ENCODE assay signal across 9 cellular contexts in genomic region chr19:49589391-49589790, GRCh38. TPM values are rescaled to one million over a fixed set of nuclear protein-coding genes. Genes with fewer than 3 reads are reported as not detected.
A peak's percentile ranks its signal among the peaks of the same experiment; 100 is the strongest.
DNase-seq lines count a peak whose midpoint lies in the region; ATAC-seq, FAIRE-seq and TF ChIP-seq lines count a peak whose summit lies in the region.
"Had no signal": no experiment of that assay in that cellular context is flagged by ENCODE, and none has a peak within 500 bp of the region (broad histone marks: within the 10 kb centered on the region; RNA-seq: fewer than 3 reads in every experiment).

No MANE protein-coding gene starts in this region.

- CTCF ChIA-PET in HepG2 (lab: Yijun Ruan, JAX; ENCODE audit: low intra/inter-chr PET ratio, low total read pairs), result no interaction called here
- CTCF ChIA-PET in naive thymus-derived CD4-positive, alpha-beta T cell (lab: Charles Lee), result interaction anchor here (0.6 to 0.7 kb wide), 2 partner anchors 9 to 72 kb away, joined by 3 to 4 read pairs; partner anchors contain the start of gene NOSIP

- H3K9ac ChIP-seq in HepG2 (ENCODE audit: insufficient read depth, low read depth, low read length) (0 out of 2 replicates have a peak overlapping the region, but pooled peaks have one; percentile 49), astrocyte (ENCODE audit: low read length) (no peak overlapping the region)

- in situ Hi-C loops in HepG2 (cut with HindIII; ENCODE audit: extremely low pct_ligation_motif_present, low pct_unique_long_range_greater_than_20kb), result no loop called here

- H2AFZ ChIP-seq in HepG2 (ENCODE audit: low read length), result peak overlapping the region; percentile 80
- no peak overlapping the region for H2AFZ ChIP-seq in astrocyte (ENCODE audit: low read depth, low read length)

- TF ChIP-seq POLR2A in HepG2 (IDR thresholded peaks at IDR 0.05; ENCODE audit: insufficient read depth in 1 of 2, low read depth in 2 of 2, low read length in 2 of 2), result no peak
- no peak for TF ChIP-seq POLR2A in right lobe of liver (IDR thresholded peaks at IDR 0.05)
- TF ChIP-seq POLR2A in GM12892 (IDR thresholded peaks at IDR 0.05; ENCODE audit: low read depth, low read length), result no peak

- peak overlapping the region; percentile 49 for H3K27ac ChIP-seq in HepG2 (ENCODE audit: extremely low read length, insufficient read depth, low read length)
- H3K27ac ChIP-seq in right lobe of liver, result peak overlapping the region in 1 of 3 donors; percentile 39
- H3K27ac ChIP-seq in astrocyte (ENCODE audit: low read depth, low read length), result no peak overlapping the region
- H3K27ac ChIP-seq in naive thymus-derived CD4-positive, alpha-beta T cell (ENCODE audit: low read depth, low read length), result peak overlapping the region; percentile 86

- H3K4me2 ChIP-seq in HepG2 (ENCODE audit: low read depth, low read length), result peak overlapping the region; percentile 87
- H3K4me2 ChIP-seq in astrocyte (ENCODE audit: low read length), result no peak overlapping the region

- no TSS peak for BruUV-seq in HepG2 (replicated peaks; lab: Mats Ljungman, UMichigan)

- no peak for TF ChIP-seq CTCF in HepG2 (CRISPR knock-in tag; IDR thresholded peaks at IDR 0.05)
- TF ChIP-seq CTCF in right lobe of liver (IDR thresholded peaks at IDR 0.05), result no peak
- no peak for TF ChIP-seq CTCF in astrocyte (IDR thresholded peaks at IDR 0.05; ENCODE audit: insufficient read depth, low read depth, low read length)

- H3K4me3 Mint-ChIP-seq in astrocyte (ENCODE audit: unreplicated experiment), result peak overlapping the region; percentile 54
- peak overlapping the region in 6 of 10 donors; percentile 30 to 93 (median 56) for H3K4me3 Mint-ChIP-seq in naive thymus-derived CD4-positive, alpha-beta T cell

- TF ChIP-seq EP300 in HepG2 (IDR thresholded peaks at IDR 0.05; ENCODE audit: low read depth in 2 of 2, low read length in 2 of 2) (no peak), HepG2 (CRISPR knock-in tag; IDR thresholded peaks at IDR 0.05; ENCODE audit: borderline replicate concordance) (no peak)

- DNase-seq in HepG2 (ENCODE audit: low spot score) (no peak), right lobe of liver (no peak), astrocyte (ENCODE audit: low read depth) (no peak), GOT3 (lab: John Stamatoyannopoulos, UW) (no peak), superior temporal gyrus (ENCODE audit: extremely low spot score) (no peak), dermis blood vessel endothelial cell (no peak), GM12892 (ENCODE audit: insufficient read length) (no peak)
- DNase-seq in naive thymus-derived CD4-positive, alpha-beta T cell, result peak in 2 of 9 donors; percentile 40 to 41

- H4K20me1 ChIP-seq in HepG2 (ENCODE audit: insufficient read depth, low read length) (0 out of 2 replicates have a peak, but pooled peaks cover 5% of the 10 kb centered on the region), astrocyte (ENCODE audit: insufficient read depth, low read length) (peaks cover 22% of the 10 kb centered on the region)

- ATAC-seq in HepG2 (no peak; the same call in 2 of the 3 replicates), right lobe of liver (no peak)
- ATAC-seq in naive thymus-derived CD4-positive, alpha-beta T cell, result no peak

- peaks cover 2% of the 10 kb centered on the region for H3K4me1 Mint-ChIP-seq in astrocyte (ENCODE audit: low read depth, unreplicated experiment)
- H3K4me1 Mint-ChIP-seq in naive thymus-derived CD4-positive, alpha-beta T cell, result peaks cover 25 to 38% (median 31%) of the 10 kb centered on the region in 7 donors

- H3K79me2 ChIP-seq in HepG2 (ENCODE audit: insufficient read depth, low read length), result peaks cover 15% of the 10 kb centered on the region
- H3K79me2 ChIP-seq in astrocyte (ENCODE audit: insufficient read depth, low read length), result peaks cover 29% of the 10 kb centered on the region

- FAIRE-seq in HepG2 (lab: Jason Lieb, UNC), result no peak
- no peak for FAIRE-seq in astrocyte (lab: Jason Lieb, UNC)
- FAIRE-seq in GM12892 (lab: Jason Lieb, UNC), result no peak

- H3K9me3 Mint-ChIP-seq in astrocyte (ENCODE audit: unreplicated experiment), result no peaks in the 10 kb centered on the region
- H3K9me3 Mint-ChIP-seq in naive thymus-derived CD4-positive, alpha-beta T cell, result no peaks in the 10 kb centered on the region

- no peaks in the 10 kb centered on the region for H3K36me3 Mint-ChIP-seq in astrocyte (ENCODE audit: low read depth, unreplicated experiment)
- H3K36me3 Mint-ChIP-seq in naive thymus-derived CD4-positive, alpha-beta T cell, result peaks cover 0 to 18% (median 7%) of the 10 kb centered on the region in 5 donors

- 22% methylated on average over 5 of the region's 5 CpGs for WGBS in HepG2 (ENCODE audit: low lambda C conversion rate)
- 72% methylated on average over 4 of the region's 5 CpGs for WGBS in right lobe of liver (ENCODE audit: insufficient coverage, low coverage, low lambda C conversion rate, missing lambda C conversion rate)

- POLR2A ChIA-PET in HepG2 (lab: Yijun Ruan, JAX), result interaction anchor here (1.4 to 4.2 kb wide), 6 partner anchors 9 to 101 kb away, joined by 4 to 58 read pairs (median 10); partner anchors contain the start of genes NOSIP, PRMT1, PRRG2 and RRAS
- POLR2A ChIA-PET in naive thymus-derived CD4-positive, alpha-beta T cell (lab: Charles Lee), result interaction anchor here (1.0 to 4.5 kb wide), 7 partner anchors 10 to 1257 kb away, joined by 3 to 82 read pairs (median 15); partner anchors contain the start of genes NOSIP, PRRG2, RPL13A and RPS11

- H3K4me3 ChIP-seq in HepG2 (replicated peaks in 1 of 3; ENCODE audit: insufficient read depth in 1 of 3, low read depth in 2 of 3, low read length in 3 of 3) (peak overlapping the region in 1 of 3 experiments; percentile 62; a peak in 2 of 6 replicates), right lobe of liver (peak overlapping the region in 1 of 3 donors; percentile 77), astrocyte (ENCODE audit: insufficient read depth, low read depth, low read length) (no peak overlapping the region)
- no peak overlapping the region for H3K4me3 ChIP-seq in naive thymus-derived CD4-positive, alpha-beta T cell (ENCODE audit: low read length)

- H3K4me1 ChIP-seq in HepG2 (ENCODE audit: insufficient read depth, low read length), result peaks cover 34% of the 10 kb centered on the region
- H3K4me1 ChIP-seq in right lobe of liver, result peaks cover 0 to 4% (median 0%) of the 10 kb centered on the region in 4 donors
- peaks cover 20% of the 10 kb centered on the region for H3K4me1 ChIP-seq in astrocyte (ENCODE audit: insufficient read depth, low read length)
- H3K4me1 ChIP-seq in naive thymus-derived CD4-positive, alpha-beta T cell (ENCODE audit: control insufficient read depth in 2 of 2, insufficient read depth in 2 of 2, low read length in 2 of 2), result peaks cover 14 to 18% of the 10 kb centered on the region in 2 donors
- H3K4me1 ChIP-seq: SJCRH30 had no signal

- no peaks in the 10 kb centered on the region for H3K27me3 Mint-ChIP-seq in astrocyte (ENCODE audit: low read depth, unreplicated experiment)
- H3K27me3 Mint-ChIP-seq in naive thymus-derived CD4-positive, alpha-beta T cell, result peaks cover 0 to 12% (median 0%) of the 10 kb centered on the region in 5 donors

- peaks cover 0 to 9% of the 10 kb centered on the region in 2 experiments; a peak in 3 of 5 replicates for H3K36me3 ChIP-seq in HepG2 (replicated peaks in 1 of 2; ENCODE audit: control insufficient read depth in 1 of 2, insufficient read depth in 2 of 2, low read length in 2 of 2)
- peaks cover 0 to 3% (median 1%) of the 10 kb centered on the region in 4 donors for H3K36me3 ChIP-seq in right lobe of liver
- H3K36me3 ChIP-seq in astrocyte (ENCODE audit: insufficient read depth, low read length), result peaks cover 8% of the 10 kb centered on the region
- H3K36me3 ChIP-seq in naive thymus-derived CD4-positive, alpha-beta T cell (ENCODE audit: control insufficient read depth in 2 of 3, insufficient read depth in 3 of 3, low read length in 3 of 3), result peaks cover 3 to 20% (median 8%) of the 10 kb centered on the region in 3 experiments

- H3K27me3 ChIP-seq in HepG2 (ENCODE audit: control insufficient read depth in 1 of 2, insufficient read depth in 2 of 2, low read length in 2 of 2) (no peaks in the 10 kb centered on the region; a peak in 1 of 5 replicates), right lobe of liver (no peaks in the 10 kb centered on the region), astrocyte (ENCODE audit: insufficient read depth, low read length) (no peaks in the 10 kb centered on the region)
- no peaks in the 10 kb centered on the region for H3K27me3 ChIP-seq in naive thymus-derived CD4-positive, alpha-beta T cell (ENCODE audit: control insufficient read depth in 2 of 2, insufficient read depth in 2 of 2, low read length in 2 of 2)
- H3K27me3 ChIP-seq: SJCRH30 had no signal

- intact Hi-C loops in HepG2 (cut with micrococcal nuclease; ENCODE audit: unreplicated experiment) (no loop called here), right lobe of liver (cut with DNase I) (no loop called here)
- intact Hi-C loops in naive thymus-derived CD4-positive, alpha-beta T cell (cut with micrococcal nuclease), result no loop called here

- TF ChIP-seq RAD21 in HepG2 (CRISPR knock-in tag; IDR thresholded peaks at IDR 0.05), result no peak

- peak overlapping the region; percentile 38 for H3K27ac Mint-ChIP-seq in astrocyte (ENCODE audit: unreplicated experiment)
- H3K27ac Mint-ChIP-seq in naive thymus-derived CD4-positive, alpha-beta T cell, result peak overlapping the region in 8 of 9 donors; percentile 76 to 98 (median 92)

- no peaks in the 10 kb centered on the region for H3K9me3 ChIP-seq in HepG2 (ENCODE audit: low read length)
- no peaks in the 10 kb centered on the region for H3K9me3 ChIP-seq in right lobe of liver
- H3K9me3 ChIP-seq in astrocyte (ENCODE audit: insufficient read depth, low read depth, low read length), result no peaks in the 10 kb centered on the region
- no peaks in the 10 kb centered on the region for H3K9me3 ChIP-seq in naive thymus-derived CD4-positive, alpha-beta T cell (ENCODE audit: control insufficient read depth in 2 of 3, low read length in 3 of 3)
- H3K9me3 ChIP-seq: SJCRH30 had no signal

RNA-seq across cellular contexts. Expression of gene PRR12, which starts 1.6 kb away (rescaled TPM):
- total RNA-seq in HepG2 (2016; rRNA removed; fragmentation: Illumina TruSeq; extraction: Trizol) (1.5 and 1.6 TPM in 2 replicates), right lobe of liver (1 to 10 TPM; 4.0 to 8.5 (median 5.5) TPM), astrocyte (29.7 and 29.9 TPM in 2 replicates), dermis blood vessel endothelial cell (2.4 and 4.8 TPM in 2 replicates)
- total RNA-seq in HepG2 (2016; cell fraction: cytosol; rRNA removed; fragmentation: Illumina TruSeq; extraction: Trizol; ENCODE audit: low read depth), result 1.2 TPM in 2 replicates
- total RNA-seq in HepG2 (2016; cell fraction: insoluble cytoplasmic fraction; rRNA removed; fragmentation: Illumina TruSeq; extraction: Trizol), result 1.2 and 1.4 TPM in 2 replicates
- total RNA-seq in HepG2 (2016; cell fraction: membrane; rRNA removed; fragmentation: Illumina TruSeq; extraction: Trizol), result 1.8 and 1.9 TPM in 2 replicates
- 2.2 and 3.7 TPM in 2 replicates for total RNA-seq in HepG2 (2016; cell fraction: nucleus; rRNA removed; fragmentation: Illumina TruSeq; extraction: Trizol)
- polyA plus RNA-seq in HepG2 (2011; rRNA removed), result 0.62 and 0.74 TPM in 2 replicates
- polyA plus RNA-seq in HepG2 (2011; cell fraction: cytosol; rRNA removed), result 0.22 and 0.24 TPM in 2 replicates
- polyA plus RNA-seq in HepG2 (2011; cell fraction: nucleus; rRNA removed), result 3.3 and 4.2 TPM in 2 replicates
- polyA plus RNA-seq in HepG2 (2012), result 5.1 and 5.6 TPM in 2 replicates
- polyA plus RNA-seq in HepG2 (2016; cell fraction: cytosol; fragmentation: Illumina TruSeq; extraction: Trizol; ENCODE audit: low read depth), result 0.41 and 0.69 TPM in 2 replicates
- 4.8 and 6.1 TPM in 2 replicates for polyA plus RNA-seq in HepG2 (2016; cell fraction: insoluble cytoplasmic fraction; fragmentation: Illumina TruSeq; extraction: Trizol; ENCODE audit: low read depth)
- polyA plus RNA-seq in HepG2 (2016; cell fraction: membrane; fragmentation: Illumina TruSeq; extraction: Trizol; ENCODE audit: low read depth), result 0.89 and 1.1 TPM in 2 replicates
- polyA plus RNA-seq in HepG2 (2016; cell fraction: nucleus; fragmentation: Illumina TruSeq; extraction: Trizol; ENCODE audit: insufficient read depth, low read depth), result 11.5 and 11.7 TPM in 2 replicates
- 0.98 and 1.4 TPM in 2 replicates for polyA minus RNA-seq in HepG2 (2011; rRNA and poly(A)+ RNA removed; ENCODE audit: low replicate concordance)
- polyA minus RNA-seq in HepG2 (2011; cell fraction: cytosol; rRNA and poly(A)+ RNA removed), result 1.8 and 2.5 TPM in 2 replicates
- polyA minus RNA-seq in HepG2 (2011; cell fraction: nucleus; rRNA and poly(A)+ RNA removed), result 1.5 and 1.8 TPM in 2 replicates
- total RNA-seq in naive thymus-derived CD4-positive, alpha-beta T cell, result 10 to 100 TPM; 45.6 to 69.4 (median 60.0) TPM
- polyA plus RNA-seq in naive thymus-derived CD4-positive, alpha-beta T cell, result under 1 TPM; 0.25 to 0.74 TPM
- polyA plus RNA-seq in GM12892 (2012; ENCODE audit: missing spikeins), result 2.0 TPM

RNA-seq across cellular contexts. Expression of gene PRRG2, which starts 8.3 kb away (rescaled TPM):
- 0.51 and 0.82 TPM in 2 replicates for total RNA-seq in HepG2 (2016; rRNA removed; fragmentation: Illumina TruSeq; extraction: Trizol)
- 1.1 and 1.6 TPM in 2 replicates for total RNA-seq in HepG2 (2016; cell fraction: cytosol; rRNA removed; fragmentation: Illumina TruSeq; extraction: Trizol; ENCODE audit: low read depth)
- total RNA-seq in HepG2 (2016; cell fraction: insoluble cytoplasmic fraction; rRNA removed; fragmentation: Illumina TruSeq; extraction: Trizol), result 0.43 and 0.97 TPM in 2 replicates
- 0.56 and 0.79 TPM in 2 replicates for total RNA-seq in HepG2 (2016; cell fraction: membrane; rRNA removed; fragmentation: Illumina TruSeq; extraction: Trizol)
- total RNA-seq in HepG2 (2016; cell fraction: nucleus; rRNA removed; fragmentation: Illumina TruSeq; extraction: Trizol), result 0.78 and 1.3 TPM in 2 replicates
- 0.64 and 0.66 TPM in 2 replicates for polyA plus RNA-seq in HepG2 (2011; rRNA removed)
- polyA plus RNA-seq in HepG2 (2011; cell fraction: cytosol; rRNA removed), result 0.69 and 0.98 TPM in 2 replicates
- polyA plus RNA-seq in HepG2 (2011; cell fraction: nucleus; rRNA removed), result 1.2 and 1.3 TPM in 2 replicates
- polyA plus RNA-seq in HepG2 (2012), result 0.49 and 0.83 TPM in 2 replicates
- polyA plus RNA-seq in HepG2 (2016; cell fraction: cytosol; fragmentation: Illumina TruSeq; extraction: Trizol; ENCODE audit: low read depth), result 0.18 and 0.40 TPM in 2 replicates
- 0.44 and 0.60 TPM in 2 replicates for polyA plus RNA-seq in HepG2 (2016; cell fraction: insoluble cytoplasmic fraction; fragmentation: Illumina TruSeq; extraction: Trizol; ENCODE audit: low read depth)
- 0.39 and 0.42 TPM in 2 replicates for polyA plus RNA-seq in HepG2 (2016; cell fraction: membrane; fragmentation: Illumina TruSeq; extraction: Trizol; ENCODE audit: low read depth)
- 0.57 and 2.1 TPM in 2 replicates for polyA plus RNA-seq in HepG2 (2016; cell fraction: nucleus; fragmentation: Illumina TruSeq; extraction: Trizol; ENCODE audit: insufficient read depth, low read depth)
- polyA minus RNA-seq in HepG2 (2011; rRNA and poly(A)+ RNA removed; ENCODE audit: low replicate concordance), result 0.84 and 1.8 TPM in 2 replicates
- 0.44 and 0.99 TPM in 2 replicates for polyA minus RNA-seq in HepG2 (2011; cell fraction: cytosol; rRNA and poly(A)+ RNA removed)
- 1.4 and 1.7 TPM in 2 replicates for polyA minus RNA-seq in HepG2 (2011; cell fraction: nucleus; rRNA and poly(A)+ RNA removed)
- total RNA-seq in right lobe of liver, result 1 to 10 TPM; 2.5 to 5.9 (median 3.1) TPM
- 0.89 and 1.3 TPM in 2 replicates for total RNA-seq in astrocyte
- 1 to 10 TPM in 2 of 5 experiments, under 1 TPM in 3; 0.44 to 2.9 (median 0.58) TPM for total RNA-seq in naive thymus-derived CD4-positive, alpha-beta T cell
- under 1 TPM in 1 of 2 donors, not detected in 1; 0.30 TPM for polyA plus RNA-seq in naive thymus-derived CD4-positive, alpha-beta T cell
- total RNA-seq in dermis blood vessel endothelial cell, result 6.1 and 7.5 TPM in 2 replicates
- 0.47 TPM for polyA plus RNA-seq in GM12892 (2012; ENCODE audit: missing spikeins)

RNA-seq across cellular contexts. Expression of gene NOSIP, which starts 9.0 kb away (rescaled TPM):
- total RNA-seq in HepG2 (2016; rRNA removed; fragmentation: Illumina TruSeq; extraction: Trizol) (78.0 and 81.4 TPM in 2 replicates), right lobe of liver (10 to 100 TPM; 16.2 to 31.9 (median 23.2) TPM), astrocyte (74.6 and 83.8 TPM in 2 replicates), dermis blood vessel endothelial cell (90.4 and 98.7 TPM in 2 replicates)
- 40.9 and 41.1 TPM in 2 replicates for total RNA-seq in HepG2 (2016; cell fraction: cytosol; rRNA removed; fragmentation: Illumina TruSeq; extraction: Trizol; ENCODE audit: low read depth)
- total RNA-seq in HepG2 (2016; cell fraction: insoluble cytoplasmic fraction; rRNA removed; fragmentation: Illumina TruSeq; extraction: Trizol), result 74.5 and 94.1 TPM in 2 replicates
- 33.6 and 34.5 TPM in 2 replicates for total RNA-seq in HepG2 (2016; cell fraction: membrane; rRNA removed; fragmentation: Illumina TruSeq; extraction: Trizol)
- 36.2 and 36.7 TPM in 2 replicates for total RNA-seq in HepG2 (2016; cell fraction: nucleus; rRNA removed; fragmentation: Illumina TruSeq; extraction: Trizol)
- 54.3 and 58.4 TPM in 2 replicates for polyA plus RNA-seq in HepG2 (2011; rRNA removed)
- 53.5 and 96.5 TPM in 2 replicates for polyA plus RNA-seq in HepG2 (2011; cell fraction: cytosol; rRNA removed)
- 112 and 135 TPM in 2 replicates for polyA plus RNA-seq in HepG2 (2011; cell fraction: nucleus; rRNA removed)
- polyA plus RNA-seq in HepG2 (2012), result 35.5 and 41.6 TPM in 2 replicates
- 38.2 and 39.1 TPM in 2 replicates for polyA plus RNA-seq in HepG2 (2016; cell fraction: cytosol; fragmentation: Illumina TruSeq; extraction: Trizol; ENCODE audit: low read depth)
- polyA plus RNA-seq in HepG2 (2016; cell fraction: insoluble cytoplasmic fraction; fragmentation: Illumina TruSeq; extraction: Trizol; ENCODE audit: low read depth), result 86.7 and 88.4 TPM in 2 replicates
- polyA plus RNA-seq in HepG2 (2016; cell fraction: membrane; fragmentation: Illumina TruSeq; extraction: Trizol; ENCODE audit: low read depth), result 28.0 and 28.7 TPM in 2 replicates
- 63.0 and 67.6 TPM in 2 replicates for polyA plus RNA-seq in HepG2 (2016; cell fraction: nucleus; fragmentation: Illumina TruSeq; extraction: Trizol; ENCODE audit: insufficient read depth, low read depth)
- polyA minus RNA-seq in HepG2 (2011; rRNA and poly(A)+ RNA removed; ENCODE audit: low replicate concordance), result 91.2 and 148 TPM in 2 replicates
- 26.7 and 28.8 TPM in 2 replicates for polyA minus RNA-seq in HepG2 (2011; cell fraction: cytosol; rRNA and poly(A)+ RNA removed)
- polyA minus RNA-seq in HepG2 (2011; cell fraction: nucleus; rRNA and poly(A)+ RNA removed), result 18.2 and 20.6 TPM in 2 replicates
- 100 to 1,000 TPM; 222 to 267 (median 228) TPM for total RNA-seq in naive thymus-derived CD4-positive, alpha-beta T cell
- polyA plus RNA-seq in naive thymus-derived CD4-positive, alpha-beta T cell, result 1,000 to 10,000 TPM in 1 of 2 donors, 100 to 1,000 TPM in 1; 933 to 1,232 TPM
- 19.3 TPM for polyA plus RNA-seq in GM12892 (2012; ENCODE audit: missing spikeins)

RNA-seq across cellular contexts. Expression of gene RRAS, which starts 50.6 kb away (rescaled TPM):
- total RNA-seq in HepG2 (2016; rRNA removed; fragmentation: Illumina TruSeq; extraction: Trizol), result 0.79 and 1.5 TPM in 2 replicates
- 1.7 and 2.4 TPM in 2 replicates for total RNA-seq in HepG2 (2016; cell fraction: cytosol; rRNA removed; fragmentation: Illumina TruSeq; extraction: Trizol; ENCODE audit: low read depth)
- total RNA-seq in HepG2 (2016; cell fraction: insoluble cytoplasmic fraction; rRNA removed; fragmentation: Illumina TruSeq; extraction: Trizol), result 1.1 and 1.9 TPM in 2 replicates
- 2.0 and 2.3 TPM in 2 replicates for total RNA-seq in HepG2 (2016; cell fraction: membrane; rRNA removed; fragmentation: Illumina TruSeq; extraction: Trizol)
- total RNA-seq in HepG2 (2016; cell fraction: nucleus; rRNA removed; fragmentation: Illumina TruSeq; extraction: Trizol), result 0.50 and 0.90 TPM in 2 replicates
- 12.0 and 13.5 TPM in 2 replicates for polyA plus RNA-seq in HepG2 (2011; rRNA removed)
- 14.5 and 18.3 TPM in 2 replicates for polyA plus RNA-seq in HepG2 (2011; cell fraction: cytosol; rRNA removed)
- 17.2 and 18.4 TPM in 2 replicates for polyA plus RNA-seq in HepG2 (2011; cell fraction: nucleus; rRNA removed)
- 4.8 and 7.4 TPM in 2 replicates for polyA plus RNA-seq in HepG2 (2012)
- polyA plus RNA-seq in HepG2 (2016; cell fraction: cytosol; fragmentation: Illumina TruSeq; extraction: Trizol; ENCODE audit: low read depth), result 6.9 and 7.3 TPM in 2 replicates
- polyA plus RNA-seq in HepG2 (2016; cell fraction: insoluble cytoplasmic fraction; fragmentation: Illumina TruSeq; extraction: Trizol; ENCODE audit: low read depth), result 3.2 and 3.4 TPM in 2 replicates
- polyA plus RNA-seq in HepG2 (2016; cell fraction: membrane; fragmentation: Illumina TruSeq; extraction: Trizol; ENCODE audit: low read depth), result 5.3 and 5.9 TPM in 2 replicates
- 2.4 and 2.6 TPM in 2 replicates for polyA plus RNA-seq in HepG2 (2016; cell fraction: nucleus; fragmentation: Illumina TruSeq; extraction: Trizol; ENCODE audit: insufficient read depth, low read depth)
- polyA minus RNA-seq in HepG2 (2011; rRNA and poly(A)+ RNA removed; ENCODE audit: low replicate concordance), result 5.3 and 19.9 TPM in 2 replicates
- 1.6 and 3.0 TPM in 2 replicates for polyA minus RNA-seq in HepG2 (2011; cell fraction: cytosol; rRNA and poly(A)+ RNA removed)
- 0.77 and 1.5 TPM in 2 replicates for polyA minus RNA-seq in HepG2 (2011; cell fraction: nucleus; rRNA and poly(A)+ RNA removed)
- 10 to 100 TPM in 5 of 6 experiments, 1 to 10 TPM in 1; 8.5 to 16.4 (median 11.5) TPM for total RNA-seq in right lobe of liver
- total RNA-seq in astrocyte, result 94.7 and 104 TPM in 2 replicates
- total RNA-seq in naive thymus-derived CD4-positive, alpha-beta T cell, result 10 to 100 TPM; 11.0 to 18.6 (median 13.8) TPM
- 10 to 100 TPM; 31.8 to 37.0 TPM for polyA plus RNA-seq in naive thymus-derived CD4-positive, alpha-beta T cell
- 24.3 and 28.6 TPM in 2 replicates for total RNA-seq in dermis blood vessel endothelial cell
- polyA plus RNA-seq in GM12892 (2012; ENCODE audit: missing spikeins), result 4.0 TPM

RNA-seq across cellular contexts. Expression of gene SCAF1, which starts 52.6 kb away (rescaled TPM):
- total RNA-seq in HepG2 (2016; rRNA removed; fragmentation: Illumina TruSeq; extraction: Trizol) (4.8 and 6.1 TPM in 2 replicates), right lobe of liver (10 to 100 TPM; 14.6 to 33.0 (median 27.3) TPM), astrocyte (105 and 107 TPM in 2 replicates), dermis blood vessel endothelial cell (11.9 and 26.5 TPM in 2 replicates)
- 1.3 and 1.4 TPM in 2 replicates for total RNA-seq in HepG2 (2016; cell fraction: cytosol; rRNA removed; fragmentation: Illumina TruSeq; extraction: Trizol; ENCODE audit: low read depth)
- total RNA-seq in HepG2 (2016; cell fraction: insoluble cytoplasmic fraction; rRNA removed; fragmentation: Illumina TruSeq; extraction: Trizol), result 3.2 and 6.2 TPM in 2 replicates
- 4.5 and 5.4 TPM in 2 replicates for total RNA-seq in HepG2 (2016; cell fraction: membrane; rRNA removed; fragmentation: Illumina TruSeq; extraction: Trizol)
- 6.5 and 7.3 TPM in 2 replicates for total RNA-seq in HepG2 (2016; cell fraction: nucleus; rRNA removed; fragmentation: Illumina TruSeq; extraction: Trizol)
- 3.3 and 4.3 TPM in 2 replicates for polyA plus RNA-seq in HepG2 (2011; rRNA removed)
- polyA plus RNA-seq in HepG2 (2011; cell fraction: cytosol; rRNA removed), result 3.1 and 4.0 TPM in 2 replicates
- 21.0 and 25.5 TPM in 2 replicates for polyA plus RNA-seq in HepG2 (2011; cell fraction: nucleus; rRNA removed)
- 17.0 and 18.6 TPM in 2 replicates for polyA plus RNA-seq in HepG2 (2012)
- polyA plus RNA-seq in HepG2 (2016; cell fraction: cytosol; fragmentation: Illumina TruSeq; extraction: Trizol; ENCODE audit: low read depth), result 1.1 and 1.4 TPM in 2 replicates
- 8.3 and 13.4 TPM in 2 replicates for polyA plus RNA-seq in HepG2 (2016; cell fraction: insoluble cytoplasmic fraction; fragmentation: Illumina TruSeq; extraction: Trizol; ENCODE audit: low read depth)
- polyA plus RNA-seq in HepG2 (2016; cell fraction: membrane; fragmentation: Illumina TruSeq; extraction: Trizol; ENCODE audit: low read depth), result 2.8 and 3.0 TPM in 2 replicates
- polyA plus RNA-seq in HepG2 (2016; cell fraction: nucleus; fragmentation: Illumina TruSeq; extraction: Trizol; ENCODE audit: insufficient read depth, low read depth), result 21.4 and 23.8 TPM in 2 replicates
- polyA minus RNA-seq in HepG2 (2011; rRNA and poly(A)+ RNA removed; ENCODE audit: low replicate concordance), result 5.4 and 5.7 TPM in 2 replicates
- polyA minus RNA-seq in HepG2 (2011; cell fraction: cytosol; rRNA and poly(A)+ RNA removed), result 3.1 and 4.5 TPM in 2 replicates
- polyA minus RNA-seq in HepG2 (2011; cell fraction: nucleus; rRNA and poly(A)+ RNA removed), result 3.6 and 5.2 TPM in 2 replicates
- total RNA-seq in naive thymus-derived CD4-positive, alpha-beta T cell, result 10 to 100 TPM; 35.0 to 74.9 (median 48.8) TPM
- polyA plus RNA-seq in naive thymus-derived CD4-positive, alpha-beta T cell, result 1 to 10 TPM; 1.4 to 3.7 TPM
- polyA plus RNA-seq in GM12892 (2012; ENCODE audit: missing spikeins), result 13.1 TPM
